In the genomic region with DNA sequence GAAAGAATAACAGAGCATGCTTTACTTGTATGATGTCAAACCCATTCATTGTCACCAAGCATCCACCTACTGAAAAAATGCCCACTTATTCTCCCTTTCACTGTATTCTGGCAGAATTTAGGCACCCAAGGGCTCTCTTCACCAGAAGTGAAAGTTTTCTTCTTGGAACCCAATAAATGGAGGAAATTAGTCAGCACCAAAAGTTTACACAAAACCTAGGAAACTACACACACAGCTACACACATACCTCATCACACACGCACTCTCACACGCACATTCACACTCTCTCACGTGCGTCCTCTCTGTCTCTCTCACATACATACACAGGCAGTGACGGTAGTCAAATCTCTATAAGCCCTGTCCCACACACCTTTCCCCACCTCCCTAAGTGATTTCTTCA, we compare ENCODE assay signal across 11 cellular contexts. TPM values are rescaled to one million over a fixed set of nuclear protein-coding genes. Genes with fewer than 3 reads are reported as not detected.
A peak's percentile ranks its signal among the peaks of the same experiment; 100 is the strongest.
DNase-seq lines count a peak whose midpoint lies in the region; ATAC-seq lines count a peak whose summit lies in the region.
"Had no signal": no experiment of that assay in that cellular context is flagged by ENCODE, and none has a peak within 500 bp of the region (broad histone marks: within the 10 kb centered on the region; RNA-seq: fewer than 3 reads in every experiment).

No MANE protein-coding gene starts in this region.

- H3K27ac Mint-ChIP-seq in stimulated activated naive B cell treated with anti-CD40 and anti-IgM and Interleukin-4, amounts not matched to agents 10 μg/mL and 1 μg/mL and 100 μg/mL, for 72 hours = peak overlapping the region; percentile 10

- peaks cover 10% of the 10 kb centered on the region for H3K4me1 Mint-ChIP-seq in activated T-cell treated with anti-CD3 and anti-CD28 coated beads, Interleukin-2, amount 50 U/mL, for 4 hours (ENCODE audit: low read depth)
- H3K4me1 Mint-ChIP-seq in stimulated activated naive B cell treated with anti-CD40 and anti-IgM and Interleukin-4, amounts not matched to agents 10 μg/mL and 1 μg/mL and 100 μg/mL, for 72 hours = peaks cover 36 to 58% of the 10 kb centered on the region in 2 donors

- peaks cover 32% of the 10 kb centered on the region for H3K36me3 Mint-ChIP-seq in activated T-cell treated with anti-CD3 and anti-CD28 coated beads, Interleukin-2, amount 50 U/mL, for 4 hours (ENCODE audit: insufficient read depth)
- peaks cover 71 to 74% of the 10 kb centered on the region in 2 donors for H3K36me3 Mint-ChIP-seq in stimulated activated naive B cell treated with anti-CD40 and anti-IgM and Interleukin-4, amounts not matched to agents 10 μg/mL and 1 μg/mL and 100 μg/mL, for 72 hours

- H3K27me3 Mint-ChIP-seq in activated T-cell treated with anti-CD3 and anti-CD28 coated beads, Interleukin-2, amount 50 U/mL, for 4 hours (ENCODE audit: low read depth) = peaks cover 3% of the 10 kb centered on the region
- H3K27me3 Mint-ChIP-seq in stimulated activated naive B cell treated with anti-CD40 and anti-IgM and Interleukin-4, amounts not matched to agents 10 μg/mL and 1 μg/mL and 100 μg/mL, for 72 hours = no peaks in the 10 kb centered on the region

- DNase-seq in activated T-cell treated with anti-CD3 and anti-CD28 coated beads for 48 hours (ENCODE audit: low read depth) (peak; percentile 50), Kasumi-1 (lab: John Stamatoyannopoulos, UW) (no peak), globus pallidus (ENCODE audit: low spot score) (no peak), DMS53 treated with DMSO at 0.1 percent for 48 hours (lab: John Stamatoyannopoulos, UW; ENCODE audit: unreplicated experiment) (no peak)
- DNase-seq in activated T-cell treated with anti-CD3 and anti-CD28 coated beads, Interleukin-2, amount 50 U/mL, for 1 hour = no peak
- DNase-seq in activated T-cell treated with anti-CD3 and anti-CD28 coated beads, Interleukin-2, amount 50 U/mL, for 4 hours = no peak
- DNase-seq in stimulated activated naive B cell treated with anti-CD40 and anti-IgM and Interleukin-4, amounts not matched to agents 10 μg/mL and 1 μg/mL and 100 μg/mL, for 72 hours = peak; percentile 16
- DNase-seq: activated CD4-positive, CD25-positive, alpha-beta regulatory T cell treated with anti-CD3 and anti-CD28 coated beads, Interleukin-2, amount 50 U/mL, for 72 hours; NCI-H345 had no signal

- peak; percentile 96 for ATAC-seq in HG02938 (IDR thresholded peaks at IDR 0.05; ENCODE audit: unreplicated experiment)
- peak; percentile 95 to 97 for ATAC-seq in activated T-cell treated with anti-CD3 and anti-CD28 coated beads, Interleukin-2, amount 50 U/mL, for 4 hours
- peak; percentile 76 to 83 for ATAC-seq in stimulated activated naive B cell treated with anti-CD40 and anti-IgM and Interleukin-4, amounts not matched to agents 10 μg/mL and 1 μg/mL and 100 μg/mL, for 72 hours (replicated peaks)

- H3K4me3 Mint-ChIP-seq in activated T-cell treated with anti-CD3 and anti-CD28 coated beads, Interleukin-2, amount 50 U/mL, for 4 hours = no peak overlapping the region
- H3K4me3 Mint-ChIP-seq in stimulated activated naive B cell treated with anti-CD40 and anti-IgM and Interleukin-4, amounts not matched to agents 10 μg/mL and 1 μg/mL and 100 μg/mL, for 72 hours = peak overlapping the region in 1 of 2 donors; percentile 0

- H3K9me3 Mint-ChIP-seq in activated T-cell treated with anti-CD3 and anti-CD28 coated beads, Interleukin-2, amount 50 U/mL, for 4 hours = no peaks in the 10 kb centered on the region
- peaks cover 0 to 3% of the 10 kb centered on the region in 2 donors for H3K9me3 Mint-ChIP-seq in stimulated activated naive B cell treated with anti-CD40 and anti-IgM and Interleukin-4, amounts not matched to agents 10 μg/mL and 1 μg/mL and 100 μg/mL, for 72 hours

RNA-seq across cellular contexts. Expression of a gene that starts 37.6 kb away (rescaled TPM):
- 10 to 100 TPM; 32.9 to 67.7 (median 54.8) TPM for total RNA-seq in activated T-cell treated with anti-CD3 and anti-CD28 coated beads, Interleukin-2, amount 50 U/mL, for 4 hours
- total RNA-seq: endothelial cell of umbilical vein had no signal

Comparison
In these comparisons a context has a peak if more than half of its experiments do, and no peak if none do; other contexts are left out.
1. DNase-seq: peak in activated T-cell treated with anti-CD3 and anti-CD28 coated beads for 48 hours (single experiment) and stimulated activated naive B cell treated with anti-CD40 and anti-IgM and Interleukin-4, amounts not matched to agents 10 μg/mL and 1 μg/mL and 100 μg/mL, for 72 hours (single experiment); none in activated T-cell treated with anti-CD3 and anti-CD28 coated beads, Interleukin-2, amount 50 U/mL, for 1 hour (single experiment), activated T-cell treated with anti-CD3 and anti-CD28 coated beads, Interleukin-2, amount 50 U/mL, for 4 hours (single experiment), Kasumi-1 (0 of 2), globus pallidus (single experiment) and DMS53 treated with DMSO at 0.1 percent for 48 hours (single experiment).
2. Peak in every context shown above with its lines, with median percentiles within 50 percentile points of each other: ATAC-seq.